ENCODE assay signal across 16 cellular contexts in the genomic region with DNA sequence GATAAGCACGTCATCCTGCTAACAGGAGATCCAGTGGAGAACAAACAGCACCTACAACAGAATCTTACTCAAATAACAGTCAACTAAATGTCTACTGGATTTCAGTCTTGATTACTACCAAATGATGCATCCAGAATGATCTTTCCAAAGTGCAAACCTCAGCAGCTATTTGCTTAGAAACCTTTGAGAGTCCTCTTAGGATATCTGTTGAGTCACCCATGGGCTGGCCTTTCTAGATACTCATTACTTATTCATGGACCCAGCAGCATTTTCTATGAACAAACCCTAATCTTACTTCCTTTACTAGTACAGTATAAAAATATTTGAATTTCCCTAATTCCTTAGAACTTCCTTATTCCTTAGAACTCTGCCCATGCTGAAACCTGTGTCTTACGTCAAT.
"Had no signal": no experiment of that assay in that cellular context is flagged by ENCODE, and none has a peak within 500 bp of the region (broad histone marks: within the 10 kb centered on the region; RNA-seq: fewer than 3 reads in every experiment).

No MANE protein-coding gene starts in this region.

- H3K36me3 Mint-ChIP-seq: activated CD4-positive, alpha-beta memory T cell treated with anti-CD3 and anti-CD28 coated beads for 36 hours; activated naive CD8-positive, alpha-beta T cell treated with anti-CD3 and anti-CD28 coated beads for 36 hours had no signal

- H3K4me1 Mint-ChIP-seq: activated naive CD8-positive, alpha-beta T cell treated with anti-CD3 and anti-CD28 coated beads for 36 hours had no signal

- H3K27me3 Mint-ChIP-seq: activated CD4-positive, alpha-beta memory T cell treated with anti-CD3 and anti-CD28 coated beads for 36 hours; activated naive CD8-positive, alpha-beta T cell treated with anti-CD3 and anti-CD28 coated beads for 36 hours had no signal

- H3K9me3 ChIP-seq: ovary had no signal

- DNase-seq: activated CD4-positive, alpha-beta memory T cell treated with anti-CD3 and anti-CD28 coated beads for 36 hours; activated gamma-delta T cell treated with Interleukin-2 at 50 U/mL for 16 hours; activated naive CD8-positive, alpha-beta T cell treated with anti-CD3 and anti-CD28 coated beads for 36 hours; activated T-cell treated with anti-CD3 and anti-CD28 coated beads, Interleukin-2, amount 50 U/mL, for 48 hours; aorta; effector CD8-positive, alpha-beta T cell; hypothalamus; kidney glomerular epithelial cell; ovary; stimulated activated CD4-positive, alpha-beta T cell treated with anti-CD3 and anti-CD28 coated beads, Interleukin-12 subunit alpha, Interleukin-12 subunit beta, amount 100 ng/mL, for 4 hours; stimulated activated naive CD4-positive, alpha-beta T cell; T-helper 9 cell; trophoblast cell had no signal

- H3K27me3 ChIP-seq: ovary had no signal

- H3K36me3 ChIP-seq: ovary had no signal

- H3K4me3 ChIP-seq: coronary artery, ovary had no signal

- H3K4me3 Mint-ChIP-seq: activated CD4-positive, alpha-beta memory T cell treated with anti-CD3 and anti-CD28 coated beads for 36 hours; activated naive CD8-positive, alpha-beta T cell treated with anti-CD3 and anti-CD28 coated beads for 36 hours; neural crest cell had no signal

- H3K27ac ChIP-seq: coronary artery, ovary, VCaP had no signal

- H3K27ac Mint-ChIP-seq: activated CD4-positive, alpha-beta memory T cell treated with anti-CD3 and anti-CD28 coated beads for 36 hours; activated naive CD8-positive, alpha-beta T cell treated with anti-CD3 and anti-CD28 coated beads for 36 hours had no signal
